ENCODE assay signal across 1 cellular context in the genomic region with DNA sequence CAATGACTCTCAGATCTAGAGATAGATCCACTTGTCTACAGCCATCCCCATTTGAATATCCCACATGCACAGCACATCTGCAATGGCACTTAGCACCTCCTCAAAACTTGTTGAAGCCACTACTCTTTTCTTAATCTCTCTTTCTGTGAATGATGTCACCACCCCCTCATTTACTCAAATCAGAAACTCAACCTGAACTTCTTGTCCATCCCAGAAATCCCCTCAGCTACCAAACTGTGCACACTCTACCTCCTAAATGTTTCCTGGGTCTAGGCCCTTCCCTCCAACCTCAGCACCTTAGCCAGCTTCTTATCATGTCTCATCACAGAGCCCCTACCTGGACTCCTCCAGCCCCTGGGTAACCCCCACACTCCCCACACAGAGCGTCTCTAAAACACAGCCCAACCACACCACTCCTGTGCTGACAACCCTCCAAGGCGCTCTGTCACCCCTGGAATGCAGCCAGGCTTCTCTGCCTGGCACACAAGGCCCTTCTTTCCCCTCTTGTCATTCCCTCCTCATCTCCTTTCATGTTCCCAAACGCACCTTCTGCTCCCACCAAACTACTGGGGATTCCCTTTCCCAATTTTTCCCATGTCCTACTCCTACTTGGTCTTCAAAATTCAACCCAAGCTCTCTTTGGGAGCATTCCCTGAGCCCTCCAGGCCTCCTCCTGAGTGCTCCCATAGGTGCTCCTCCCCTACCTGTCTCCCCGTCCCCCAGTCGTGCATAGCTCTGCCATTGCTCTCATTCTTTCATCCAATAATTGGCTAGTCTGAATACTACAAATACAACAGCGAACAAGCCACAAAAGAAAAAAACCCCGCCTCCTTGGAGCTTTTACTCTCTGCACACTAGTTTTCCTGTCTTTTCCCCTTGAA.
TF ChIP-seq lines count a peak whose summit lies in the region.

No MANE protein-coding gene starts in this region.

TF ChIP-seq in GM12878, 131 proteins besides CTCF, POLR2A, EP300 and RAD21 (continued from another document and continues in another):
- TF ChIP-seq NR2F1 (conservative IDR thresholded peaks at IDR 0.05) (peak; percentile 78), ELK1 (IDR thresholded peaks at IDR 0.05; ENCODE audit: low read depth, low read length) (no peak), STAT3 (IDR thresholded peaks at IDR 0.05; ENCODE audit: low read depth, low read length) (no peak), BHLHE40 (IDR thresholded peaks at IDR 0.05; ENCODE audit: borderline replicate concordance in 1 of 2, low read depth in 2 of 2, low read length in 1 of 2) (peak; percentile 46 to 62; a peak in 2 of 4 replicates), YBX1 (IDR thresholded peaks at IDR 0.05) (no peak), POLR2AphosphoS5 (IDR thresholded peaks at IDR 0.05; ENCODE audit: low read length) (peak; percentile 35; the same call in 1 of the 2 replicates), RUNX3 (IDR thresholded peaks at IDR 0.05; ENCODE audit: low read length) (no peak; the same call in 1 of the 2 replicates), CBX5 (IDR thresholded peaks at IDR 0.05; ENCODE audit: low read depth) (no peak), ZBED1 (IDR thresholded peaks at IDR 0.05; ENCODE audit: borderline replicate concordance) (no peak), TCF7 (IDR thresholded peaks at IDR 0.05; ENCODE audit: borderline replicate concordance) (no peak), ATF2 (IDR thresholded peaks at IDR 0.05; ENCODE audit: low read length) (peak; percentile 89), POLR2AphosphoS2 (IDR thresholded peaks at IDR 0.05; ENCODE audit: low read depth, low read length) (no peak), EZH2 (IDR thresholded peaks at IDR 0.05; ENCODE audit: borderline replicate concordance, control insufficient read depth, low read depth, low read length) (no peak), ZNF622 (IDR thresholded peaks at IDR 0.05) (no peak), SP1 (IDR thresholded peaks at IDR 0.05; ENCODE audit: low read depth, low read length) (peak; percentile 47), SUZ12 (IDR thresholded peaks at IDR 0.05; ENCODE audit: unreplicated experiment) (no peak), CUX1 (IDR thresholded peaks at IDR 0.05; ENCODE audit: insufficient replicate concordance, low read depth, low read length) (no peak), HDGF (IDR thresholded peaks at IDR 0.05) (peak; percentile 93), EED (IDR thresholded peaks at IDR 0.05; ENCODE audit: low read depth) (peak; percentile 81), FOS (IDR thresholded peaks at IDR 0.05; ENCODE audit: borderline replicate concordance, extremely low read depth, insufficient read length) (no peak), SMC3 (IDR thresholded peaks at IDR 0.05; ENCODE audit: borderline replicate concordance, low read length) (no peak), ATF3 (IDR thresholded peaks at IDR 0.05; ENCODE audit: borderline replicate concordance, extremely low read depth, low read depth, low read length) (no peak), ZNF217 (IDR thresholded peaks at IDR 0.05) (no peak; the same call in 1 of the 2 replicates), NBN (IDR thresholded peaks at IDR 0.05) (peak; percentile 94), RB1 (IDR thresholded peaks at IDR 0.05; ENCODE audit: borderline replicate concordance) (no peak), JUNB (IDR thresholded peaks at IDR 0.05) (peak; percentile 89), ASH2L (IDR thresholded peaks at IDR 0.05; ENCODE audit: borderline replicate concordance, low read depth) (no peak), SRF (IDR thresholded peaks at IDR 0.05; ENCODE audit: low read depth in 2 of 2, low read length in 2 of 2) (no peak)
- TF ChIP-seq, protein P1, sequence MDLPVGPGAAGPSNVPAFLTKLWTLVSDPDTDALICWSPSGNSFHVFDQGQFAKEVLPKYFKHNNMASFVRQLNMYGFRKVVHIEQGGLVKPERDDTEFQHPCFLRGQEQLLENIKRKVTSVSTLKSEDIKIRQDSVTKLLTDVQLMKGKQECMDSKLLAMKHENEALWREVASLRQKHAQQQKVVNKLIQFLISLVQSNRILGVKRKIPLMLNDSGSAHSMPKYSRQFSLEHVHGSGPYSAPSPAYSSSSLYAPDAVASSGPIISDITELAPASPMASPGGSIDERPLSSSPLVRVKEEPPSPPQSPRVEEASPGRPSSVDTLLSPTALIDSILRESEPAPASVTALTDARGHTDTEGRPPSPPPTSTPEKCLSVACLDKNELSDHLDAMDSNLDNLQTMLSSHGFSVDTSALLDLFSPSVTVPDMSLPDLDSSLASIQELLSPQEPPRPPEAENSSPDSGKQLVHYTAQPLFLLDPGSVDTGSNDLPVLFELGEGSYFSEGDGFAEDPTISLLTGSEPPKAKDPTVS (IDR thresholded peaks at IDR 0.05; ENCODE audit: low read depth, low read length): no peak
- TF ChIP-seq, protein P2, sequence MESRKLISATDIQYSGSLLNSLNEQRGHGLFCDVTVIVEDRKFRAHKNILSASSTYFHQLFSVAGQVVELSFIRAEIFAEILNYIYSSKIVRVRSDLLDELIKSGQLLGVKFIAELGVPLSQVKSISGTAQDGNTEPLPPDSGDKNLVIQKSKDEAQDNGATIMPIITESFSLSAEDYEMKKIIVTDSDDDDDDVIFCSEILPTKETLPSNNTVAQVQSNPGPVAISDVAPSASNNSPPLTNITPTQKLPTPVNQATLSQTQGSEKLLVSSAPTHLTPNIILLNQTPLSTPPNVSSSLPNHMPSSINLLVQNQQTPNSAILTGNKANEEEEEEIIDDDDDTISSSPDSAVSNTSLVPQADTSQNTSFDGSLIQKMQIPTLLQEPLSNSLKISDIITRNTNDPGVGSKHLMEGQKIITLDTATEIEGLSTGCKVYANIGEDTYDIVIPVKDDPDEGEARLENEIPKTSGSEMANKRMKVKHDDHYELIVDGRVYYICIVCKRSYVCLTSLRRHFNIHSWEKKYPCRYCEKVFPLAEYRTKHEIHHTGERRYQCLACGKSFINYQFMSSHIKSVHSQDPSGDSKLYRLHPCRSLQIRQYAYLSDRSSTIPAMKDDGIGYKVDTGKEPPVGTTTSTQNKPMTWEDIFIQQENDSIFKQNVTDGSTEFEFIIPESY (IDR thresholded peaks at IDR 0.05): no peak
- TF ChIP-seq, protein P3, sequence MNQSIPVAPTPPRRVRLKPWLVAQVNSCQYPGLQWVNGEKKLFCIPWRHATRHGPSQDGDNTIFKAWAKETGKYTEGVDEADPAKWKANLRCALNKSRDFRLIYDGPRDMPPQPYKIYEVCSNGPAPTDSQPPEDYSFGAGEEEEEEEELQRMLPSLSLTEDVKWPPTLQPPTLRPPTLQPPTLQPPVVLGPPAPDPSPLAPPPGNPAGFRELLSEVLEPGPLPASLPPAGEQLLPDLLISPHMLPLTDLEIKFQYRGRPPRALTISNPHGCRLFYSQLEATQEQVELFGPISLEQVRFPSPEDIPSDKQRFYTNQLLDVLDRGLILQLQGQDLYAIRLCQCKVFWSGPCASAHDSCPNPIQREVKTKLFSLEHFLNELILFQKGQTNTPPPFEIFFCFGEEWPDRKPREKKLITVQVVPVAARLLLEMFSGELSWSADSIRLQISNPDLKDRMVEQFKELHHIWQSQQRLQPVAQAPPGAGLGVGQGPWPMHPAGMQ (IDR thresholded peaks at IDR 0.05; ENCODE audit: borderline replicate concordance): no peak
- TF ChIP-seq, protein P4, sequence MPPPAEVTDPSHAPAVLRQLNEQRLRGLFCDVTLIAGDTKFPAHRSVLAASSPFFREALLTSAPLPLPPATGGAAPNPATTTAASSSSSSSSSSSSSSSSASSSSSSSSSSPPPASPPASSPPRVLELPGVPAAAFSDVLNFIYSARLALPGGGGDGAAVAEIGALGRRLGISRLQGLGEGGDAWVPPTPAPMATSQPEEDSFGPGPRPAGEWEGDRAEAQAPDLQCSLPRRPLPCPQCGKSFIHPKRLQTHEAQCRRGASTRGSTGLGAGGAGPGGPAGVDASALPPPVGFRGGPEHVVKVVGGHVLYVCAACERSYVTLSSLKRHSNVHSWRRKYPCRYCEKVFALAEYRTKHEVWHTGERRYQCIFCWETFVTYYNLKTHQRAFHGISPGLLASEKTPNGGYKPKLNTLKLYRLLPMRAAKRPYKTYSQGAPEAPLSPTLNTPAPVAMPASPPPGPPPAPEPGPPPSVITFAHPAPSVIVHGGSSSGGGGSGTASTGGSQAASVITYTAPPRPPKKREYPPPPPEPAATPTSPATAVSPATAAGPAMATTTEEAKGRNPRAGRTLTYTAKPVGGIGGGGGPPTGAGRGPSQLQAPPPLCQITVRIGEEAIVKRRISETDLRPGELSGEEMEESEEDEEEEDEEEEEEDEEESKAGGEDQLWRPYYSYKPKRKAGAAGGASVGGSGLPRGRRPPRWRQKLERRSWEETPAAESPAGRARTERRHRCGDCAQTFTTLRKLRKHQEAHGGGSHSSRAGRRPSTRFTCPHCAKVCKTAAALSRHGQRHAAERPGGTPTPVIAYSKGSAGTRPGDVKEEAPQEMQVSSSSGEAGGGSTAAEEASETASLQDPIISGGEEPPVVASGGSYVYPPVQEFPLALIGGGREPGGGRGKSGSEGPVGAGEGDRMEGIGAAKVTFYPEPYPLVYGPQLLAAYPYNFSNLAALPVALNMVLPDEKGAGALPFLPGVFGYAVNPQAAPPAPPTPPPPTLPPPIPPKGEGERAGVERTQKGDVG (CRISPR knock-in tag; IDR thresholded peaks at IDR 0.05): no peak
- TF ChIP-seq, protein P5, sequence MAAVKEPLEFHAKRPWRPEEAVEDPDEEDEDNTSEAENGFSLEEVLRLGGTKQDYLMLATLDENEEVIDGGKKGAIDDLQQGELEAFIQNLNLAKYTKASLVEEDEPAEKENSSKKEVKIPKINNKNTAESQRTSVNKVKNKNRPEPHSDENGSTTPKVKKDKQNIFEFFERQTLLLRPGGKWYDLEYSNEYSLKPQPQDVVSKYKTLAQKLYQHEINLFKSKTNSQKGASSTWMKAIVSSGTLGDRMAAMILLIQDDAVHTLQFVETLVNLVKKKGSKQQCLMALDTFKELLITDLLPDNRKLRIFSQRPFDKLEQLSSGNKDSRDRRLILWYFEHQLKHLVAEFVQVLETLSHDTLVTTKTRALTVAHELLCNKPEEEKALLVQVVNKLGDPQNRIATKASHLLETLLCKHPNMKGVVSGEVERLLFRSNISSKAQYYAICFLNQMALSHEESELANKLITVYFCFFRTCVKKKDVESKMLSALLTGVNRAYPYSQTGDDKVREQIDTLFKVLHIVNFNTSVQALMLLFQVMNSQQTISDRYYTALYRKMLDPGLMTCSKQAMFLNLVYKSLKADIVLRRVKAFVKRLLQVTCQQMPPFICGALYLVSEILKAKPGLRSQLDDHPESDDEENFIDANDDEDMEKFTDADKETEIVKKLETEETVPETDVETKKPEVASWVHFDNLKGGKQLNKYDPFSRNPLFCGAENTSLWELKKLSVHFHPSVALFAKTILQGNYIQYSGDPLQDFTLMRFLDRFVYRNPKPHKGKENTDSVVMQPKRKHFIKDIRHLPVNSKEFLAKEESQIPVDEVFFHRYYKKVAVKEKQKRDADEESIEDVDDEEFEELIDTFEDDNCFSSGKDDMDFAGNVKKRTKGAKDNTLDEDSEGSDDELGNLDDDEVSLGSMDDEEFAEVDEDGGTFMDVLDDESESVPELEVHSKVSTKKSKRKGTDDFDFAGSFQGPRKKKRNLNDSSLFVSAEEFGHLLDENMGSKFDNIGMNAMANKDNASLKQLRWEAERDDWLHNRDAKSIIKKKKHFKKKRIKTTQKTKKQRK (IDR thresholded peaks at IDR 0.05; ENCODE audit: low read depth, low read length): no peak
